Comparison of ENCODE assay signal across 16 cellular contexts in the genomic region with DNA sequence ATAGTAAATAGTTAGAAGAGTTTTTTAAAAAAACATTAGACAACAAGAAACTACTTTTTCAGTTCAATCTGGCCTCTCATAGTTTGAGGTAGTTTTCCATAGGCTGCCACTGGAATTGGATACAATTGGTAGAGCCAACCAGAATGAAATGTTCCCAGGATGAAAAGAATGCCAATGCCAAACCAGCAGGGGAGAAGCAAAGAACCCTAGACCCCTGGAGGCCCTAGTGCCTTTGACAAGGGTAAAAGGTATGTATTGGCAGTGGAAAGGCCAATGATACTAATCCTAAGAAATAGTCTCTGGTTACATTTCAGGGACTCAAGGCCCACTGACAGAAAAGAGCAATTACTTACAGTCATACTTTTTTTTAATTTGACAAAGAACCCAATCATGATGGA.
DNase-seq lines count a peak whose midpoint lies in the region; ATAC-seq and TF ChIP-seq lines count a peak whose summit lies in the region.
"Had no signal": no experiment of that assay in that cellular context is flagged by ENCODE, and none has a peak within 500 bp of the region (broad histone marks: within the 10 kb centered on the region; RNA-seq: fewer than 3 reads in every experiment).

No MANE protein-coding gene starts in this region.

- DNase-seq in left ventricle myocardium inferior: no peak
- no peak for DNase-seq in Right ventricle myocardium superior
- peak; percentile 15 for DNase-seq in iPS DF 19.7 (ENCODE audit: low read depth, low spot score)
- no peak for DNase-seq in activated T-cell treated with anti-CD3 and anti-CD28 coated beads for 4 hours
- no peak for DNase-seq in uterus
- no peak for DNase-seq in stimulated activated naive CD8-positive, alpha-beta T cell treated with anti-CD3 and anti-CD28 coated beads, Interleukin-15, amount 100 ng/mL, for 72 hours
- no peak for DNase-seq in GM20000 (ENCODE audit: low spot score)
- DNase-seq: 8988T, DND-41, GDM1, NCI-H1694 treated with DMSO at 0.1 percent for 48 hours, NCI-H2107, NCI-H510A had no signal

- intact Hi-C loops in left ventricle myocardium inferior (cut with micrococcal nuclease) (no loop called here), Right ventricle myocardium superior (cut with DNase I) (no loop called here), uterus (cut with DNase I; ENCODE audit: low total_unique reads) (no loop called here)

- H3K27ac Mint-ChIP-seq in stimulated activated naive CD8-positive, alpha-beta T cell treated with anti-CD3 and anti-CD28 coated beads, Interleukin-15, amount 100 ng/mL, for 72 hours: peak overlapping the region in 1 of 2 donors; percentile 54
- H3K27ac Mint-ChIP-seq: B cell had no signal

- H3K4me3 Mint-ChIP-seq in stimulated activated naive CD8-positive, alpha-beta T cell treated with anti-CD3 and anti-CD28 coated beads, Interleukin-15, amount 100 ng/mL, for 72 hours: no peak overlapping the region
- H3K4me3 Mint-ChIP-seq: B cell had no signal

- no peak for ATAC-seq in Right ventricle myocardium superior (ENCODE audit: poor library complexity)
- no peak for ATAC-seq in stimulated activated naive CD8-positive, alpha-beta T cell treated with anti-CD3 and anti-CD28 coated beads, Interleukin-15, amount 100 ng/mL, for 72 hours
- ATAC-seq: K562 had no signal

- no peaks in the 10 kb centered on the region for H3K9me3 Mint-ChIP-seq in stimulated activated naive CD8-positive, alpha-beta T cell treated with anti-CD3 and anti-CD28 coated beads, Interleukin-15, amount 100 ng/mL, for 72 hours

- TF ChIP-seq CTCF in left ventricle myocardium inferior (IDR thresholded peaks at IDR 0.05; ENCODE audit: borderline replicate concordance): no peak
- TF ChIP-seq CTCF in uterus (IDR thresholded peaks at IDR 0.05): no peak
- TF ChIP-seq CTCF in GM20000 (IDR thresholded peaks at IDR 0.05; ENCODE audit: extremely low read depth, missing control alignments): no peak

- H3K4me1 Mint-ChIP-seq in stimulated activated naive CD8-positive, alpha-beta T cell treated with anti-CD3 and anti-CD28 coated beads, Interleukin-15, amount 100 ng/mL, for 72 hours: peaks cover 3% of the 10 kb centered on the region
- H3K4me1 Mint-ChIP-seq: B cell had no signal

- no peaks in the 10 kb centered on the region for H3K27me3 ChIP-seq in left ventricle myocardium inferior (ENCODE audit: low read depth)
- H3K27me3 ChIP-seq in uterus: no peaks in the 10 kb centered on the region

- no peaks in the 10 kb centered on the region for H3K27me3 Mint-ChIP-seq in stimulated activated naive CD8-positive, alpha-beta T cell treated with anti-CD3 and anti-CD28 coated beads, Interleukin-15, amount 100 ng/mL, for 72 hours
- H3K27me3 Mint-ChIP-seq: B cell had no signal

- H3K4me3 ChIP-seq in left ventricle myocardium inferior (no peak overlapping the region), mesodermal cell (ENCODE audit: extremely low read depth, insufficient read depth, low read length, poor library complexity, severe bottlenecking) (no peak overlapping the region), uterus (no peak overlapping the region)
- H3K4me3 ChIP-seq: K562 had no signal

- peak overlapping the region; percentile 45 for H3K27ac ChIP-seq in left ventricle myocardium inferior (replicated peaks)
- H3K27ac ChIP-seq in mesodermal cell (ENCODE audit: low read depth, low read length, severe bottlenecking): peak overlapping the region; percentile 69
- H3K27ac ChIP-seq in uterus: no peak overlapping the region

- TF ChIP-seq POLR2A in uterus (IDR thresholded peaks at IDR 0.05): no peak

- H3K4me1 ChIP-seq in left ventricle myocardium inferior (no peaks in the 10 kb centered on the region), mesodermal cell (ENCODE audit: control insufficient read depth, insufficient read depth, low read length, poor library complexity, severe bottlenecking) (peaks cover 4% of the 10 kb centered on the region), uterus (no peaks in the 10 kb centered on the region)

- H3K9me3 ChIP-seq in left ventricle myocardium inferior (replicated peaks): no peaks in the 10 kb centered on the region
- no peaks in the 10 kb centered on the region for H3K9me3 ChIP-seq in mesodermal cell (ENCODE audit: control insufficient read depth, low read length)
- H3K9me3 ChIP-seq in uterus: no peaks in the 10 kb centered on the region

- H3K36me3 ChIP-seq in left ventricle myocardium inferior (no peaks in the 10 kb centered on the region), mesodermal cell (ENCODE audit: control insufficient read depth, insufficient read depth, low read length) (no peaks in the 10 kb centered on the region), uterus (no peaks in the 10 kb centered on the region)

Comparison
In these comparisons a context has a peak if more than half of its experiments do, and no peak if none do; other contexts are left out.
1. H3K27ac ChIP-seq: peak in left ventricle myocardium inferior (single experiment) and mesodermal cell (single experiment); none in uterus (0 of 2).